ENCODE assay signal across 8 cellular contexts in the genomic region with DNA sequence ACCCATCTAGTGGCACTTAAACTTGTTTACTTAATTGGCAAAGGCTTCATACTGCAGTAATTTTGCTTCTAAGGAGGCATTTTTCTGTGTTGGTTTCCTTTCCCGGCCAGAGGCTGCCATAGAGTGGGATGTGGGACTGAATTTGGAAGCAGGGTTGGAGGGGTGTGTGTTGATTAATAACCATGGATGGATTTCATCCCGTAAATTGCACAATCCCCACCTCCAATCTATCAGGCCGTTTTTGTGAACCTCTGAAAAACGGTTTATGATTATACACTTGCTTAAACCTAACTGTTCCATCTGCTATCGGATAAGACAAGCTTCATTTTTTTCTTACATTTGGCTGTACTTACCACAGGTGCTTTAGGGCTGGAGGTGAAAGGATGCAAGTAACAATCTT. TPM values are rescaled to one million over a fixed set of nuclear protein-coding genes. Genes with fewer than 3 reads are reported as not detected.
DNase-seq lines count a peak whose midpoint lies in the region; ATAC-seq and TF ChIP-seq lines count a peak whose summit lies in the region.

No MANE protein-coding gene starts in this region.

- peak overlapping the region; percentile 96 for H3K27ac Mint-ChIP-seq in CD8-positive, alpha-beta T cell

- peaks cover 25% of the 10 kb centered on the region for H3K4me1 ChIP-seq in CD8-positive, alpha-beta T cell (ENCODE audit: insufficient read depth, low read length)
- H3K4me1 ChIP-seq in effector memory CD4-positive, alpha-beta T cell (ENCODE audit: control insufficient read depth, insufficient read depth, low read length, poor library complexity, severe bottlenecking) = peaks cover 20% of the 10 kb centered on the region
- H3K4me1 ChIP-seq in neuron (ENCODE audit: insufficient read depth, low read length) = peaks cover 26% of the 10 kb centered on the region

- no peak overlapping the region for H3K27ac ChIP-seq in CD8-positive, alpha-beta T cell (ENCODE audit: low read depth, low read length)
- peak overlapping the region; percentile 19 for H3K27ac ChIP-seq in effector memory CD4-positive, alpha-beta T cell (ENCODE audit: insufficient read depth, low read length, poor library complexity, severe bottlenecking)

- no peak for DNase-seq in CD8-positive, alpha-beta T cell
- DNase-seq in MG63 = no peak
- DNase-seq in effector memory CD4-positive, alpha-beta T cell = no peak
- DNase-seq in putamen (ENCODE audit: low spot score) = no peak
- DNase-seq in GF-D8 (lab: John Stamatoyannopoulos, UW) = no peak

- H2AFZ ChIP-seq in neuron (ENCODE audit: low read depth, low read length) = no peak overlapping the region

- H3K36me3 Mint-ChIP-seq in CD8-positive, alpha-beta T cell = peaks cover 29% of the 10 kb centered on the region

- TF ChIP-seq CTCF in CD8-positive, alpha-beta T cell (IDR thresholded peaks at IDR 0.05) = no peak

- H3K4me1 Mint-ChIP-seq in CD8-positive, alpha-beta T cell (ENCODE audit: low read depth) = peaks cover 63% of the 10 kb centered on the region

- no peaks in the 10 kb centered on the region for H3K27me3 ChIP-seq in CD8-positive, alpha-beta T cell (ENCODE audit: insufficient read depth, low read length)
- H3K27me3 ChIP-seq in MG63 = no peaks in the 10 kb centered on the region
- H3K27me3 ChIP-seq in effector memory CD4-positive, alpha-beta T cell (replicated peaks; ENCODE audit: control insufficient read depth, insufficient read depth, low read length, poor library complexity, severe bottlenecking) = no peaks in the 10 kb centered on the region
- H3K27me3 ChIP-seq in neuron (ENCODE audit: insufficient read depth, low read length) = no peaks in the 10 kb centered on the region

- no peak for ATAC-seq in CD8-positive, alpha-beta T cell
- no peak for ATAC-seq in HG03439 (IDR thresholded peaks at IDR 0.05; ENCODE audit: unreplicated experiment)
- no peak for ATAC-seq in HG02588 (IDR thresholded peaks at IDR 0.05; ENCODE audit: unreplicated experiment)

- no peaks in the 10 kb centered on the region for H3K36me3 ChIP-seq in CD8-positive, alpha-beta T cell (ENCODE audit: insufficient read depth, low read length)
- H3K36me3 ChIP-seq in MG63 = peaks cover 3% of the 10 kb centered on the region; the same call in 1 of the 2 replicates
- no peaks in the 10 kb centered on the region for H3K36me3 ChIP-seq in effector memory CD4-positive, alpha-beta T cell (ENCODE audit: control insufficient read depth, insufficient read depth, low read length)
- H3K36me3 ChIP-seq in neuron (ENCODE audit: insufficient read depth, low read length) = peaks cover 17% of the 10 kb centered on the region

- no peaks in the 10 kb centered on the region for H3K9me3 Mint-ChIP-seq in CD8-positive, alpha-beta T cell

- peak overlapping the region; percentile 70 for H3K4me3 ChIP-seq in CD8-positive, alpha-beta T cell (ENCODE audit: low read depth, low read length)
- H3K4me3 ChIP-seq in MG63 = peak overlapping the region; percentile 91
- peak overlapping the region; percentile 90 for H3K4me3 ChIP-seq in effector memory CD4-positive, alpha-beta T cell (ENCODE audit: insufficient read depth, low read depth, low read length, poor library complexity, severe bottlenecking)
- H3K4me3 ChIP-seq in neuron (ENCODE audit: low read length) = peak overlapping the region; percentile 87

- intact Hi-C loops in CD8-positive, alpha-beta T cell (cut with DNase I, micrococcal nuclease) = loop anchor here (2.0 to 10.0 kb wide), 5 partner anchors 36 to 1752 kb away; a partner anchor contains a TSS

- POLR2A ChIA-PET in CD8-positive, alpha-beta T cell (lab: Charles Lee) = no interaction called here

- H3K4me3 Mint-ChIP-seq in CD8-positive, alpha-beta T cell = peak overlapping the region; percentile 97

- no peaks in the 10 kb centered on the region for H3K9me3 ChIP-seq in CD8-positive, alpha-beta T cell (ENCODE audit: low read length)
- H3K9me3 ChIP-seq in MG63 = no peaks in the 10 kb centered on the region
- no peaks in the 10 kb centered on the region for H3K9me3 ChIP-seq in effector memory CD4-positive, alpha-beta T cell (ENCODE audit: control insufficient read depth, low read length)
- no peaks in the 10 kb centered on the region for H3K9me3 ChIP-seq in neuron (ENCODE audit: low read length)

- CTCF ChIA-PET in CD8-positive, alpha-beta T cell (lab: Charles Lee) = interaction anchor here (1.1 to 1.9 kb wide), 2 partner anchors 38 to 145 kb away, joined by 3 to 4 read pairs; no protein-coding TSS in a partner anchor

- no peaks in the 10 kb centered on the region for H3K27me3 Mint-ChIP-seq in CD8-positive, alpha-beta T cell (ENCODE audit: low read depth)

RNA-seq across cellular contexts. Expression of a gene that starts 1.3 kb away (rescaled TPM):
- 1 to 10 TPM; 2.2 TPM for total RNA-seq in CD8-positive, alpha-beta T cell
- total RNA-seq in MG63 (2014; rRNA removed; shearing (Covaris generic); ENCODE audit: low replicate concordance) = 6.0 TPM in 2 replicates

RNA-seq across cellular contexts. Expression of a gene that starts 1.6 kb away (rescaled TPM):
- total RNA-seq in CD8-positive, alpha-beta T cell = 10 to 100 TPM; 10.2 to 14.1 TPM
- 5.0 and 5.7 TPM in 2 replicates for total RNA-seq in MG63 (2014; rRNA removed; shearing (Covaris generic); ENCODE audit: low replicate concordance)
